ENCODE assay signal across 18 cellular contexts in genomic region chr9:135526730-135527571, GRCh38. TPM values are rescaled to one million over a fixed set of nuclear protein-coding genes. Genes with fewer than 3 reads are reported as not detected.
DNase-seq lines count a peak whose midpoint lies in the region; ATAC-seq and TF ChIP-seq lines count a peak whose summit lies in the region.
"Had no signal": no experiment of that assay in that cellular context is flagged by ENCODE, and none has a peak within 500 bp of the region (broad histone marks: within the 10 kb centered on the region; RNA-seq: fewer than 3 reads in every experiment).

No MANE protein-coding gene starts in this region.

- H3K27me3 Mint-ChIP-seq in endodermal cell (ENCODE audit: insufficient read depth) (no peaks in the 10 kb centered on the region), osteocyte (ENCODE audit: unreplicated experiment) (no peaks in the 10 kb centered on the region)
- peaks cover 43% of the 10 kb centered on the region for H3K27me3 Mint-ChIP-seq in stimulated activated memory B cell treated with anti-CD40 and anti-IgM and Interleukin-4, amounts not matched to agents 10 μg/mL and 1 μg/mL and 100 μg/mL, for 72 hours

- TF ChIP-seq CTCF in endodermal cell (conservative IDR thresholded peaks at IDR 0.05): peak; percentile 17
- TF ChIP-seq CTCF in osteocyte (IDR thresholded peaks at IDR 0.05): no peak

- H3K36me3 ChIP-seq in ES-I3 (ENCODE audit: insufficient read depth, low read length): no peaks in the 10 kb centered on the region
- H3K36me3 ChIP-seq in HUES6 (ENCODE audit: control insufficient read depth, insufficient read depth, low read length): no peaks in the 10 kb centered on the region
- no peaks in the 10 kb centered on the region for H3K36me3 ChIP-seq in endodermal cell (ENCODE audit: control insufficient read depth, insufficient read depth, low read length)
- H3K36me3 ChIP-seq: BLaER1, cardiac muscle cell, pancreas, SJCRH30 had no signal

- H3K27ac ChIP-seq in HUES6 (ENCODE audit: low read depth, low read length) (no peak overlapping the region), endodermal cell (ENCODE audit: low read depth, low read length) (no peak overlapping the region)
- H3K27ac ChIP-seq: BLaER1, cardiac muscle cell, pancreas, SJCRH30 had no signal

- peaks cover 12% of the 10 kb centered on the region; the same call in 1 of the 2 replicates for H3K4me1 ChIP-seq in ES-I3 (ENCODE audit: insufficient read depth, low read length)
- H3K4me1 ChIP-seq in HUES6 (ENCODE audit: control insufficient read depth, insufficient read depth, low read length): peaks cover 26% of the 10 kb centered on the region
- H3K4me1 ChIP-seq in endodermal cell (ENCODE audit: control insufficient read depth, insufficient read depth, low read length): no peaks in the 10 kb centered on the region
- H3K4me1 ChIP-seq: pancreas, SJCRH30 had no signal

- H3K4me3 ChIP-seq in HUES6 (ENCODE audit: low read depth, low read length) (peak overlapping the region; percentile 18; the same call in 1 of the 2 replicates), endodermal cell (ENCODE audit: low read length) (no peak overlapping the region)
- H3K4me3 ChIP-seq: BLaER1, cardiac muscle cell, pancreas, SJCRH30 had no signal

- H3K4me1 Mint-ChIP-seq in endodermal cell: peaks cover 5% of the 10 kb centered on the region
- H3K4me1 Mint-ChIP-seq in osteocyte (ENCODE audit: unreplicated experiment): no peaks in the 10 kb centered on the region
- no peaks in the 10 kb centered on the region for H3K4me1 Mint-ChIP-seq in stimulated activated memory B cell treated with anti-CD40 and anti-IgM and Interleukin-4, amounts not matched to agents 10 μg/mL and 1 μg/mL and 100 μg/mL, for 72 hours
- H3K4me1 Mint-ChIP-seq: IgD-negative memory B cell had no signal

- no peaks in the 10 kb centered on the region for H3K36me3 Mint-ChIP-seq in endodermal cell (ENCODE audit: low read depth)
- H3K36me3 Mint-ChIP-seq in osteocyte (ENCODE audit: unreplicated experiment): no peaks in the 10 kb centered on the region
- H3K36me3 Mint-ChIP-seq in stimulated activated memory B cell treated with anti-CD40 and anti-IgM and Interleukin-4, amounts not matched to agents 10 μg/mL and 1 μg/mL and 100 μg/mL, for 72 hours: no peaks in the 10 kb centered on the region
- H3K36me3 Mint-ChIP-seq: IgD-negative memory B cell had no signal

- H3K27me3 ChIP-seq in HUES6 (ENCODE audit: control insufficient read depth, insufficient read depth, low read length) (no peaks in the 10 kb centered on the region; the same call in 1 of the 2 replicates), endodermal cell (ENCODE audit: control insufficient read depth, insufficient read depth, low read length, poor library complexity, severe bottlenecking) (no peaks in the 10 kb centered on the region)
- H3K27me3 ChIP-seq: BLaER1, cardiac muscle cell, pancreas had no signal

- peak overlapping the region; percentile 2; the same call in 1 of the 2 replicates for H3K9ac ChIP-seq in ES-I3 (ENCODE audit: low read depth, low read length)
- H3K9ac ChIP-seq in HUES6 (ENCODE audit: low read length): no peak overlapping the region
- H3K9ac ChIP-seq in endodermal cell (ENCODE audit: extremely low read depth, low read length, poor library complexity, severe bottlenecking): no peak overlapping the region
- H3K9ac ChIP-seq: BLaER1 had no signal

- peak; percentile 64 for DNase-seq in endodermal cell
- peak; percentile 81 for DNase-seq in osteocyte (ENCODE audit: extremely low spot score, unreplicated experiment)
- DNase-seq in AG08395 (ENCODE audit: low spot score): no peak
- DNase-seq: effector memory CD4-positive, alpha-beta T cell; NCI-H187; NCI-H446; SJCRH30; T-helper 17 cell had no signal

- H3K4me3 Mint-ChIP-seq in endodermal cell (no peak overlapping the region), osteocyte (ENCODE audit: unreplicated experiment) (no peak overlapping the region)
- no peak overlapping the region for H3K4me3 Mint-ChIP-seq in stimulated activated memory B cell treated with anti-CD40 and anti-IgM and Interleukin-4, amounts not matched to agents 10 μg/mL and 1 μg/mL and 100 μg/mL, for 72 hours
- H3K4me3 Mint-ChIP-seq: IgD-negative memory B cell, T-helper 17 cell had no signal

- ATAC-seq in stimulated activated memory B cell treated with anti-CD40 and anti-IgM and Interleukin-4, amounts not matched to agents 10 μg/mL and 1 μg/mL and 100 μg/mL, for 72 hours: no peak
- no peak for ATAC-seq in GM19452 (IDR thresholded peaks at IDR 0.05; ENCODE audit: unreplicated experiment)
- ATAC-seq: pancreas, T-helper 17 cell had no signal

- no peaks in the 10 kb centered on the region for H3K9me3 Mint-ChIP-seq in endodermal cell
- H3K9me3 Mint-ChIP-seq in osteocyte (ENCODE audit: unreplicated experiment): no peaks in the 10 kb centered on the region
- H3K9me3 Mint-ChIP-seq in stimulated activated memory B cell treated with anti-CD40 and anti-IgM and Interleukin-4, amounts not matched to agents 10 μg/mL and 1 μg/mL and 100 μg/mL, for 72 hours: no peaks in the 10 kb centered on the region
- H3K9me3 Mint-ChIP-seq: IgD-negative memory B cell had no signal

- H3K27ac Mint-ChIP-seq in endodermal cell: no peak overlapping the region
- H3K27ac Mint-ChIP-seq in osteocyte (ENCODE audit: unreplicated experiment): no peak overlapping the region
- no peak overlapping the region for H3K27ac Mint-ChIP-seq in stimulated activated memory B cell treated with anti-CD40 and anti-IgM and Interleukin-4, amounts not matched to agents 10 μg/mL and 1 μg/mL and 100 μg/mL, for 72 hours
- H3K27ac Mint-ChIP-seq: IgD-negative memory B cell, T-helper 17 cell had no signal

- WGBS in endodermal cell (ENCODE audit: insufficient coverage in 1 of 2, insufficient read length in 1 of 2), 2 experiments: 84 to 89% methylated on average over 17 to 30 of the region's 30 CpGs

- H3K9me3 ChIP-seq in ES-I3 (ENCODE audit: control insufficient read depth, insufficient read depth, low read length) (no peaks in the 10 kb centered on the region), HUES6 (ENCODE audit: control insufficient read depth, insufficient read depth, low read depth, low read length) (no peaks in the 10 kb centered on the region), endodermal cell (ENCODE audit: control insufficient read depth, low read length) (no peaks in the 10 kb centered on the region)
- H3K9me3 ChIP-seq: BLaER1, pancreas, SJCRH30 had no signal

RNA-seq across cellular contexts. Expression of gene LCN1, which starts 5.7 kb away (rescaled TPM):
- total RNA-seq in endodermal cell: not detected
- not detected for polyA plus RNA-seq in endodermal cell (2013, experiment 1 of 2)
- polyA plus RNA-seq in endodermal cell (2013, experiment 2 of 2): not detected
- total RNA-seq in osteocyte: not detected in 2 replicates
- total RNA-seq: cardiac muscle cell, lower leg skin, myocyte, pancreas, SJCRH30, T-helper 17 cell had no signal
- polyA plus RNA-seq: IgD-negative memory B cell, pancreas had no signal

RNA-seq across cellular contexts. Expression of gene OBP2A, which starts 19.0 kb away (rescaled TPM):
- total RNA-seq in endodermal cell (not detected), osteocyte (not detected in 2 replicates)
- not detected for polyA plus RNA-seq in endodermal cell (2013, experiment 1 of 2)
- polyA plus RNA-seq in endodermal cell (2013, experiment 2 of 2): not detected
- total RNA-seq: cardiac muscle cell, myocyte, pancreas, SJCRH30, T-helper 17 cell had no signal
- polyA plus RNA-seq: cardiac muscle cell, IgD-negative memory B cell, pancreas had no signal

RNA-seq across cellular contexts. Expression of gene MRPS2, which starts 26.5 kb away (rescaled TPM):
- total RNA-seq in endodermal cell (10 to 100 TPM; 50.2 to 53.1 TPM), osteocyte (33.4 and 35.6 TPM in 2 replicates)
- polyA plus RNA-seq in endodermal cell (2013, experiment 1 of 2): 51.4 TPM
- polyA plus RNA-seq in endodermal cell (2013, experiment 2 of 2): 44.0 TPM

RNA-seq across cellular contexts. Expression of gene PAEP, which starts 34.6 kb away (rescaled TPM):
- total RNA-seq in endodermal cell (not detected), osteocyte (not detected in 2 replicates)
- not detected for polyA plus RNA-seq in endodermal cell (2013, experiment 1 of 2)
- polyA plus RNA-seq in endodermal cell (2013, experiment 2 of 2): not detected
- total RNA-seq: cardiac muscle cell, myocyte, pancreas, SJCRH30, T-helper 17 cell had no signal
- polyA plus RNA-seq: cardiac muscle cell, IgD-negative memory B cell, pancreas had no signal

RNA-seq across cellular contexts. Expression of gene PPP1R26, which starts 47.4 kb away (rescaled TPM):
- total RNA-seq in endodermal cell (10 to 100 TPM; 43.2 to 54.5 TPM), osteocyte (19.5 and 21.1 TPM in 2 replicates)
- 21.4 TPM for polyA plus RNA-seq in endodermal cell (2013, experiment 1 of 2)
- 20.9 TPM for polyA plus RNA-seq in endodermal cell (2013, experiment 2 of 2)
